Comparison of ENCODE assay signal across 18 cellular contexts in the genomic region with DNA sequence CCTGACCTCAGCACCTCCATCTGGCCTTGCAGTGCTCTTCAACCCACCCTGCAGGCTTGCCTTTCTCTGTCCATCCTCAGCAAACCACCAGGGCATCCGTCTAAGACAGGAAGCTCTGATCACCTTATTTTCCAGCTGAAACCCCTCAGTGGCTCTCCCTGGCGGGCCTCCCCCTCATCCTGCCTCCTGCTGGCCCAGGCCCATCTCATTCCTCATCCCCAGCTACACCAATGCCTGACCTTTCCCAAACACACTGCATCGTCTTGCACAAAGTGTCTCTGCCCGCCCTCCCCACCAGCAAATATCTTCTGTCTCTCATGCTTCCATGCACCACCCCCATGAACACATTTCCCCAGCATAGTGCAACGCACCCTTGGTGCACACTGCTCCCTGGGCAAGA.
DNase-seq lines count a peak whose midpoint lies in the region; ATAC-seq and TF ChIP-seq lines count a peak whose summit lies in the region.
"Had no signal": no experiment of that assay in that cellular context is flagged by ENCODE, and none has a peak within 500 bp of the region (broad histone marks: within the 10 kb centered on the region; RNA-seq: fewer than 3 reads in every experiment).

No MANE protein-coding gene starts in this region.

- no peak overlapping the region for H3K4me3 ChIP-seq in Peyer's patch

- peak; percentile 27 for DNase-seq in activated T-cell treated with anti-CD3 and anti-CD28 coated beads, Interleukin-2, amount 50 U/mL, for 24 hours
- no peak for DNase-seq in activated T-cell treated with anti-CD3 and anti-CD28 coated beads for 4 hours
- peak in 2 of 3 donors; percentile 25 to 31 for DNase-seq in Peyer's patch
- peak; percentile 2 to 17 for DNase-seq in left colon
- DNase-seq in stimulated activated CD8-positive, alpha-beta memory T cell treated with anti-CD3 and anti-CD28 coated beads, Interleukin-4, amount 100 ng/mL, for 48 hours = peak; percentile 20
- DNase-seq in SW480 (ENCODE audit: low spot score) = no peak
- no peak for DNase-seq in stimulated activated CD4-positive, alpha-beta T cell treated with anti-CD3 and anti-CD28 coated beads, Interleukin-2, amount 100 ng/mL, for 24 hours
- no peak for DNase-seq in erythroblast (lab: John Stamatoyannopoulos, UW)
- DNase-seq: CD4-positive, alpha-beta T cell; DMS79 treated with DMSO at 0.1 percent for 48 hours; H9; NCI-H1417; NCI-H1930; NCI-H2171; NCI-H446 treated with DMSO at 0.1 percent for 48 hours; NCI-H748 treated with DMSO at 0.1 percent for 48 hours had no signal

- no peak for TF ChIP-seq CTCF in Peyer's patch (IDR thresholded peaks at IDR 0.05)

- H3K4me3 Mint-ChIP-seq in activated T-cell treated with anti-CD3 and anti-CD28 coated beads, Interleukin-2, amount 50 U/mL, for 24 hours = no peak overlapping the region
- H3K4me3 Mint-ChIP-seq: B cell; CD4-positive, alpha-beta T cell; H9; IgD-negative memory B cell had no signal

- H3K9me3 ChIP-seq in Peyer's patch = no peaks in the 10 kb centered on the region

- H3K36me3 Mint-ChIP-seq in activated T-cell treated with anti-CD3 and anti-CD28 coated beads, Interleukin-2, amount 50 U/mL, for 24 hours (ENCODE audit: low read depth) = no peaks in the 10 kb centered on the region

- no peak overlapping the region for H3K27ac ChIP-seq in Peyer's patch

- no peaks in the 10 kb centered on the region for H3K9me3 Mint-ChIP-seq in activated T-cell treated with anti-CD3 and anti-CD28 coated beads, Interleukin-2, amount 50 U/mL, for 24 hours
- H3K9me3 Mint-ChIP-seq: CD4-positive, alpha-beta T cell; H9; IgD-negative memory B cell had no signal

- intact Hi-C loops in left colon (cut with DNase I, micrococcal nuclease) = no loop called here

- no peak overlapping the region for H3K27ac Mint-ChIP-seq in activated T-cell treated with anti-CD3 and anti-CD28 coated beads, Interleukin-2, amount 50 U/mL, for 24 hours
- H3K27ac Mint-ChIP-seq: B cell; CD4-positive, alpha-beta T cell; H9 had no signal

- no peaks in the 10 kb centered on the region for H3K27me3 ChIP-seq in Peyer's patch

- ATAC-seq in left colon = no peak

- TF ChIP-seq POLR2A in Peyer's patch (IDR thresholded peaks at IDR 0.05) = no peak
- no peak for TF ChIP-seq POLR2A in erythroblast (IDR thresholded peaks at IDR 0.05; ENCODE audit: low read length)

- no peaks in the 10 kb centered on the region for H3K36me3 ChIP-seq in Peyer's patch

- peaks cover 0 to 22% (median 3%) of the 10 kb centered on the region in 4 donors for H3K4me1 ChIP-seq in Peyer's patch

- peaks cover 38% of the 10 kb centered on the region for H3K4me1 Mint-ChIP-seq in activated T-cell treated with anti-CD3 and anti-CD28 coated beads, Interleukin-2, amount 50 U/mL, for 24 hours (ENCODE audit: low read depth)

- no peaks in the 10 kb centered on the region for H3K27me3 Mint-ChIP-seq in activated T-cell treated with anti-CD3 and anti-CD28 coated beads, Interleukin-2, amount 50 U/mL, for 24 hours
- H3K27me3 Mint-ChIP-seq: B cell; CD4-positive, alpha-beta T cell; IgD-negative memory B cell had no signal

Comparison
In these comparisons a context has a peak if more than half of its experiments do, and no peak if none do; other contexts are left out.
1. DNase-seq: peak in activated T-cell treated with anti-CD3 and anti-CD28 coated beads, Interleukin-2, amount 50 U/mL, for 24 hours (single experiment), Peyer's patch (2 of 3), left colon (2 of 2) and stimulated activated CD8-positive, alpha-beta memory T cell treated with anti-CD3 and anti-CD28 coated beads, Interleukin-4, amount 100 ng/mL, for 48 hours (single experiment); none in activated T-cell treated with anti-CD3 and anti-CD28 coated beads for 4 hours (single experiment), SW480 (single experiment), stimulated activated CD4-positive, alpha-beta T cell treated with anti-CD3 and anti-CD28 coated beads, Interleukin-2, amount 100 ng/mL, for 24 hours (0 of 2) and erythroblast (0 of 2).